Comparison of ENCODE assay signal across 22 cellular contexts in the genomic region with DNA sequence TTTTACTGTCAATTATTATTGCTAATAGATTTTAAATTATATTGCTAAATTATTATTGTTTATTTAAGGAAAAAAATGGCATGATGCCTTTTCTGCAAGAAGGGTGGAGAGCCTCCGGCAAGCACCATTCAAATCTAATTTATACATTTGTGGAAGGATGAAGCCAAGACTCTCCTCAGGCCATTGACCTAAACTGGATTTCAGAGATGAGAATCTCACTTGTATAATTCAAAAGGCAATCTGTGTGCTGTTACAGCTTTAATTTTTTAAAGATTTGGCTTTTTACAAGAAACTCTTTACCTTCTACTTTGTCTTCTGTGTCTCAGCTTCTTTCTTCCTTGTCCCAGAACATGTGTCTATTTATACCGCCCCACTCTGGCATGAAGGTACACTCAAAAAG.
A peak's percentile ranks its signal among the peaks of the same experiment; 100 is the strongest.
DNase-seq lines count a peak whose midpoint lies in the region; ATAC-seq and TF ChIP-seq lines count a peak whose summit lies in the region.
"Had no signal": no experiment of that assay in that cellular context is flagged by ENCODE, and none has a peak within 500 bp of the region (broad histone marks: within the 10 kb centered on the region; RNA-seq: fewer than 3 reads in every experiment).

No MANE protein-coding gene starts in this region.

- H3K27me3 ChIP-seq in adipocyte (replicated peaks; ENCODE audit: control insufficient read depth, insufficient read depth, low read length): no peaks in the 10 kb centered on the region
- no peaks in the 10 kb centered on the region for H3K27me3 ChIP-seq in subcutaneous abdominal adipose tissue (ENCODE audit: control insufficient read depth in 5 of 5, insufficient read depth in 4 of 5, low read length in 5 of 5)
- H3K27me3 ChIP-seq in mammary epithelial cell (ENCODE audit: insufficient read depth, low read length): no peaks in the 10 kb centered on the region
- H3K27me3 ChIP-seq: BE2C, BLaER1 had no signal

- dilution Hi-C loops in mammary epithelial cell (cut with HindIII; ENCODE audit: low sequenced_read_pairs): no loop called here

- no peak overlapping the region for H3K4me2 ChIP-seq in mammary epithelial cell (ENCODE audit: insufficient read depth, low read depth, low read length)
- H3K4me2 ChIP-seq: BLaER1 had no signal

- H4K20me1 ChIP-seq in mammary epithelial cell (ENCODE audit: insufficient read depth, low read length): no peaks in the 10 kb centered on the region
- H4K20me1 ChIP-seq: BLaER1 had no signal

- H2AFZ ChIP-seq in mammary epithelial cell (ENCODE audit: low read depth, low read length): no peak overlapping the region

- intact Hi-C loops in mammary epithelial cell (cut with micrococcal nuclease): no loop called here

- ATAC-seq in SK-N-SH treated with all-trans-retinoic acid at 6 μM for 48 hours (no peak), GM19467 (IDR thresholded peaks at IDR 0.05; ENCODE audit: unreplicated experiment) (no peak)

- no TSS peak for BruUV-seq in mammary epithelial cell (replicated peaks; lab: Mats Ljungman, UMichigan)

- H3K36me3 ChIP-seq in adipocyte (ENCODE audit: control insufficient read depth, insufficient read depth, low read length, severe bottlenecking) (no peaks in the 10 kb centered on the region), subcutaneous abdominal adipose tissue (ENCODE audit: control insufficient read depth in 5 of 5, insufficient read depth in 5 of 5, low read length in 5 of 5) (no peaks in the 10 kb centered on the region), mammary epithelial cell (ENCODE audit: insufficient read depth, low read length) (no peaks in the 10 kb centered on the region)
- H3K36me3 ChIP-seq: BE2C, BLaER1 had no signal

- WGBS in mammary epithelial cell (ENCODE audit: low coverage, missing lambda C conversion rate): 100% methylated on average over 2 of the region's 2 CpGs

- in situ Hi-C loops in G401 (cut with HindIII; ENCODE audit: low sequenced_read_pairs): no loop called here
- in situ Hi-C loops in mammary epithelial cell (cut with MboI; ENCODE audit: low sequenced_read_pairs in 2 of 2): no loop called here

- CTCF ChIA-PET in mammary epithelial cell (lab: Charles Lee; ENCODE audit: low non-redundant PET): no interaction called here

- H3K4me1 ChIP-seq in adipocyte (ENCODE audit: control insufficient read depth, insufficient read depth, low read length) (peaks cover 36% of the 10 kb centered on the region), subcutaneous abdominal adipose tissue (ENCODE audit: control insufficient read depth in 5 of 5, insufficient read depth in 5 of 5, low read length in 5 of 5) (peaks cover 0 to 22% (median 12%) of the 10 kb centered on the region in 5 donors), mammary epithelial cell (ENCODE audit: insufficient read depth, low read length) (peaks cover 20% of the 10 kb centered on the region)
- H3K4me1 ChIP-seq: BE2C had no signal

- H3K4me3 ChIP-seq in adipocyte (ENCODE audit: low read length): peak overlapping the region; percentile 41
- no peak overlapping the region for H3K4me3 ChIP-seq in subcutaneous abdominal adipose tissue (ENCODE audit: low read depth in 1 of 5, low read length in 5 of 5)
- H3K4me3 ChIP-seq in mammary epithelial cell (replicated peaks in 1 of 3; ENCODE audit: insufficient read depth in 1 of 3, low read depth in 2 of 3, low read length in 3 of 3): no peak overlapping the region
- H3K4me3 ChIP-seq: BLaER1 had no signal

- H3K9ac ChIP-seq in adipocyte (ENCODE audit: low read length) (no peak overlapping the region), subcutaneous abdominal adipose tissue (ENCODE audit: low read length in 5 of 5) (no peak overlapping the region), mammary epithelial cell (ENCODE audit: insufficient read depth, low read length) (no peak overlapping the region)
- H3K9ac ChIP-seq: BLaER1 had no signal

- no peak for TF ChIP-seq CTCF in mammary epithelial cell (conservative IDR thresholded peaks at IDR 0.05 in 1 of 2, IDR thresholded peaks at IDR 0.05 in 1 of 2; ENCODE audit: extremely low read depth in 1 of 2, insufficient read depth in 1 of 2, low read depth in 1 of 2, low read length in 2 of 2)

- H3K9me3 ChIP-seq in adipocyte (ENCODE audit: control insufficient read depth, low read length) (no peaks in the 10 kb centered on the region), subcutaneous abdominal adipose tissue (ENCODE audit: control insufficient read depth in 5 of 5, low read length in 5 of 5) (no peaks in the 10 kb centered on the region), mammary epithelial cell (replicated peaks; ENCODE audit: insufficient read depth, low read length) (no peaks in the 10 kb centered on the region)
- H3K9me3 ChIP-seq: BE2C, BLaER1 had no signal

- H3K79me2 ChIP-seq in mammary epithelial cell (ENCODE audit: insufficient read depth, low read length): no peaks in the 10 kb centered on the region

- DNase-seq in adipocyte (ENCODE audit: low read depth) (no peak), G401 (ENCODE audit: low spot score) (no peak), mammary epithelial cell (no peak)
- DNase-seq: 8988T; ACHN; BE2C; C1 segment of cervical spinal cord; CD4-positive, alpha-beta memory T cell; CD4-positive, CD25-positive, alpha-beta regulatory T cell; CD8-positive, alpha-beta memory T cell; COR-L47; DMS 273 treated with DMSO at 0.1 percent for 48 hours; DMS153; DMS53; DMS79; DND-41; EL; GF-D8 had no signal

- H3K27ac ChIP-seq in subcutaneous abdominal adipose tissue (ENCODE audit: low read depth, low read length): peak overlapping the region; percentile 10
- no peak overlapping the region for H3K27ac ChIP-seq in mammary epithelial cell (ENCODE audit: insufficient read depth, low read depth, low read length)
- H3K27ac ChIP-seq: BLaER1 had no signal

TF ChIP-seq in SK-N-SH treated with all-trans-retinoic acid at 6 μM for 48 hours, 23 proteins besides CTCF, POLR2A, EP300 and RAD21:
- TF ChIP-seq TCF4 (CRISPR knock-in tag; IDR thresholded peaks at IDR 0.05; ENCODE audit: borderline replicate concordance) (peak; percentile 38; the same call in 1 of the 2 replicates), BACH2 (CRISPR knock-in tag; IDR thresholded peaks at IDR 0.05; ENCODE audit: borderline replicate concordance) (no peak)
